ENCODE assay signal across 9 cellular contexts in genomic region chr9:7957803-7958202, GRCh38.
"Had no signal": no experiment of that assay in that cellular context is flagged by ENCODE, and none has a peak within 500 bp of the region (broad histone marks: within the 10 kb centered on the region; RNA-seq: fewer than 3 reads in every experiment).

No MANE protein-coding gene starts in this region.

- DNase-seq: GM23248, GOT3, H7, HFFc6, KBM-7 had no signal

- H3K9ac ChIP-seq: GM23248, KMS-11 had no signal

- ATAC-seq: HCT116 had no signal

- H3K9me3 ChIP-seq: HAP-1 had no signal

- H2AFZ ChIP-seq: GM23248 had no signal

- H3K36me3 ChIP-seq: HAP-1 had no signal

- H3K4me3 ChIP-seq: GM23248, HAP-1 had no signal

- H3K27ac ChIP-seq: GM23248, HL-60, KMS-11 had no signal

- H3K4me2 ChIP-seq: KMS-11 had no signal
